In genomic region chr6:137876547-137876946, GRCh38 we compare ENCODE assay signal across 28 cellular contexts. TPM values are rescaled to one million over a fixed set of nuclear protein-coding genes. Genes with fewer than 3 reads are reported as not detected.
DNase-seq lines count a peak whose midpoint lies in the region; ATAC-seq and TF ChIP-seq lines count a peak whose summit lies in the region.
"Had no signal": no experiment of that assay in that cellular context is flagged by ENCODE, and none has a peak within 500 bp of the region (broad histone marks: within the 10 kb centered on the region; RNA-seq: fewer than 3 reads in every experiment).

No MANE protein-coding gene starts in this region.

- CTCF ChIA-PET in activated CD4-positive, alpha-beta T cell treated with anti-CD3 and anti-CD28 coated beads for 36 hours (lab: Charles Lee), result interaction anchor here (0.6 to 1.9 kb wide), 9 partner anchors 9 to 179 kb away, joined by 3 to 7 read pairs (median 4); no protein-coding TSS in a partner anchor

- peaks cover 100% of the 10 kb centered on the region for H3K36me3 Mint-ChIP-seq in activated CD4-positive, alpha-beta T cell treated with anti-CD3 and anti-CD28 coated beads for 36 hours (ENCODE audit: low read depth)
- peaks cover 37% of the 10 kb centered on the region for H3K36me3 Mint-ChIP-seq in activated naive CD8-positive, alpha-beta T cell
- peaks cover 100% of the 10 kb centered on the region for H3K36me3 Mint-ChIP-seq in stimulated activated effector memory CD8-positive, alpha-beta T cell treated with anti-CD3 and anti-CD28 coated beads, Interleukin-12 subunit alpha, Interleukin-12 subunit beta, amount 100 ng/mL, for 72 hours

- peaks cover 71% of the 10 kb centered on the region for H3K4me1 Mint-ChIP-seq in activated CD4-positive, alpha-beta T cell treated with anti-CD3 and anti-CD28 coated beads for 36 hours
- peaks cover 80% of the 10 kb centered on the region for H3K4me1 Mint-ChIP-seq in activated naive CD8-positive, alpha-beta T cell (ENCODE audit: low read depth)
- H3K4me1 Mint-ChIP-seq in stimulated activated effector memory CD8-positive, alpha-beta T cell treated with anti-CD3 and anti-CD28 coated beads, Interleukin-12 subunit alpha, Interleukin-12 subunit beta, amount 100 ng/mL, for 72 hours, result peaks cover 69% of the 10 kb centered on the region

- no peaks in the 10 kb centered on the region for H3K9me3 ChIP-seq in left ventricle myocardium inferior (replicated peaks)
- H3K9me3 ChIP-seq: gastrocnemius medialis, psoas muscle, stomach, tibial nerve had no signal

- H3K4me3 ChIP-seq in left ventricle myocardium inferior, result no peak overlapping the region
- H3K4me3 ChIP-seq: gastrocnemius medialis, GM23338, hepatocyte, PC-9, psoas muscle, stomach, tibial nerve had no signal

- peak overlapping the region; percentile 99 for H3K27ac Mint-ChIP-seq in activated CD4-positive, alpha-beta T cell treated with anti-CD3 and anti-CD28 coated beads for 36 hours
- peak overlapping the region; percentile 86 for H3K27ac Mint-ChIP-seq in activated naive CD8-positive, alpha-beta T cell
- peak overlapping the region; percentile 93 for H3K27ac Mint-ChIP-seq in stimulated activated effector memory CD8-positive, alpha-beta T cell treated with anti-CD3 and anti-CD28 coated beads, Interleukin-12 subunit alpha, Interleukin-12 subunit beta, amount 100 ng/mL, for 72 hours
- H3K27ac Mint-ChIP-seq: GM23338 had no signal

- no peak for ATAC-seq in activated CD4-positive, alpha-beta T cell treated with anti-CD3 and anti-CD28 coated beads for 36 hours
- ATAC-seq in left ventricle myocardium superior, result no peak
- ATAC-seq in stimulated activated effector memory CD8-positive, alpha-beta T cell treated with anti-CD3 and anti-CD28 coated beads, Interleukin-12 subunit alpha, Interleukin-12 subunit beta, amount 100 ng/mL, for 72 hours, result no peak
- ATAC-seq: gastrocnemius medialis, GM23338, psoas muscle had no signal

- no peaks in the 10 kb centered on the region for H3K27me3 ChIP-seq in left ventricle myocardium inferior (ENCODE audit: low read depth)
- H3K27me3 ChIP-seq: gastrocnemius medialis, hepatocyte, stomach, tibial nerve had no signal

- H3K36me3 ChIP-seq in left ventricle myocardium inferior, result peaks cover 75% of the 10 kb centered on the region

- H3K27ac ChIP-seq in left ventricle myocardium inferior (replicated peaks), result peak overlapping the region; percentile 15
- H3K27ac ChIP-seq: 22Rv1, hepatocyte, PC-9, psoas muscle, stomach, VCaP had no signal

- POLR2A ChIA-PET in activated CD4-positive, alpha-beta T cell treated with anti-CD3 and anti-CD28 coated beads for 36 hours (lab: Charles Lee), result interaction anchor here (0.8 kb wide), 1 partner anchor 130 kb away, joined by 3 read pairs; no protein-coding TSS in a partner anchor

- no peaks in the 10 kb centered on the region for H3K9me3 Mint-ChIP-seq in activated CD4-positive, alpha-beta T cell treated with anti-CD3 and anti-CD28 coated beads for 36 hours (ENCODE audit: low read depth)
- H3K9me3 Mint-ChIP-seq in activated naive CD8-positive, alpha-beta T cell (ENCODE audit: low read depth), result no peaks in the 10 kb centered on the region
- H3K9me3 Mint-ChIP-seq in stimulated activated effector memory CD8-positive, alpha-beta T cell treated with anti-CD3 and anti-CD28 coated beads, Interleukin-12 subunit alpha, Interleukin-12 subunit beta, amount 100 ng/mL, for 72 hours, result no peaks in the 10 kb centered on the region
- H3K9me3 Mint-ChIP-seq: GM23338 had no signal

- H3K4me1 ChIP-seq in left ventricle myocardium inferior, result peaks cover 57% of the 10 kb centered on the region

- peak overlapping the region; percentile 60 for H3K4me3 Mint-ChIP-seq in activated CD4-positive, alpha-beta T cell treated with anti-CD3 and anti-CD28 coated beads for 36 hours
- H3K4me3 Mint-ChIP-seq in activated naive CD8-positive, alpha-beta T cell, result peak overlapping the region; percentile 96
- H3K4me3 Mint-ChIP-seq in stimulated activated effector memory CD8-positive, alpha-beta T cell treated with anti-CD3 and anti-CD28 coated beads, Interleukin-12 subunit alpha, Interleukin-12 subunit beta, amount 100 ng/mL, for 72 hours, result peak overlapping the region; percentile 83
- H3K4me3 Mint-ChIP-seq: GM23338 had no signal

- intact Hi-C loops in activated CD4-positive, alpha-beta T cell treated with anti-CD3 and anti-CD28 coated beads for 36 hours (cut with DNase I, micrococcal nuclease), result no loop called here
- intact Hi-C loops in left ventricle myocardium inferior (cut with micrococcal nuclease), result no loop called here
- intact Hi-C loops in left ventricle myocardium superior (cut with micrococcal nuclease), result no loop called here
- intact Hi-C loops in posterior cingulate gyrus (cut with DNase I), result no loop called here

- no peaks in the 10 kb centered on the region for H3K27me3 Mint-ChIP-seq in activated CD4-positive, alpha-beta T cell treated with anti-CD3 and anti-CD28 coated beads for 36 hours
- no peaks in the 10 kb centered on the region for H3K27me3 Mint-ChIP-seq in activated naive CD8-positive, alpha-beta T cell

- TF ChIP-seq CTCF in left ventricle myocardium inferior (IDR thresholded peaks at IDR 0.05; ENCODE audit: borderline replicate concordance), result no peak

- no peak for DNase-seq in activated CD4-positive, alpha-beta T cell treated with anti-CD3 and anti-CD28 coated beads for 36 hours
- DNase-seq in activated CD4-positive, alpha-beta T cell treated with anti-CD3 and anti-CD28 coated beads for 1 hour, result no peak
- DNase-seq in left ventricle myocardium inferior (no peak), left ventricle myocardium superior (no peak), NCI-H748 treated with DMSO at 0.1 percent for 48 hours (lab: John Stamatoyannopoulos, UW) (no peak), posterior cingulate gyrus (no peak)
- DNase-seq in stimulated activated effector memory CD8-positive, alpha-beta T cell treated with anti-CD3 and anti-CD28 coated beads, Interleukin-12 subunit alpha, Interleukin-12 subunit beta, amount 100 ng/mL, for 72 hours (ENCODE audit: low spot score in 2 of 2), result no peak
- DNase-seq: activated CD4-positive, alpha-beta T cell treated with anti-CD3 and anti-CD28 coated beads, Interleukin-2, amount 50 U/mL, for 1 hour; dermis blood vessel endothelial cell; DMS 273 treated with DMSO at 0.1 percent for 48 hours; gastrocnemius medialis; mesendoderm; NCI-H1092; NCI-H1694 treated with DMSO at 0.1 percent for 48 hours; NCI-H2171 treated with DMSO at 0.1 percent for 48 hours; NCI-H510A treated with DMSO at 0.1 percent for 48 hours; nucleus accumbens; PC-9; psoas muscle; Right ventricle myocardium superior; stomach; T-helper 9 cell had no signal

RNA-seq across cellular contexts. Expression of gene TNFAIP3, which starts 9.5 kb away (rescaled TPM):
- 100 to 1,000 TPM; 284 to 371 TPM for total RNA-seq in activated CD4-positive, alpha-beta T cell treated with anti-CD3 and anti-CD28 coated beads for 36 hours
- 7.0 TPM for total RNA-seq in left ventricle myocardium inferior
- total RNA-seq in left ventricle myocardium superior, result 9.9 TPM

Comparison
In these comparisons a context has a peak if more than half of its experiments do, and no peak if none do; other contexts are left out.
1. RNA of gene TNFAIP3, which starts 9.5 kb away (total RNA-seq): 284 to 371 TPM in activated CD4-positive, alpha-beta T cell treated with anti-CD3 and anti-CD28 coated beads for 36 hours; 9.9 TPM in left ventricle myocardium superior (single experiment) and 7.0 TPM in left ventricle myocardium inferior (single experiment); every median in the first group is over 10 times any median in the second.
2. Peak in every context shown above with its lines, with median percentiles within 50 percentile points of each other: H3K27ac Mint-ChIP-seq and H3K4me3 Mint-ChIP-seq.